Comparison of ENCODE assay signal across 2 cellular contexts in the genomic region with DNA sequence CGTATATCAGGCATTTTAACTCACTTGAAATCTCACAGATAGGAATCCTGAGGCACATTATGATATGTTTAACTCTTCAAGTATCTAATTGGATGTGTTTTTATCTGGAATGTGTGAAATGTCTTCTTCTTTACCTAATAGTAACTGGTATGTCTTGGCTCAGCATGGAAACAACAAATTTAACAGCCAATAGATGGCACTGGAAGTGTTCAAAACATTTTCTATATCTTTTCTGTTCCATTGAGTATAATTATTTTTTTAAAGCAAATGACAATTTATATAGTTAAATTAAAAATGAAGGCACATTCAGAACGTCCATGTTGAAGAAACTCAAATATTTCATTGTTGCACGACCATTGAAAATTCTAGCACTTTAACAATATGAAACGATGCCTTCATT.
TF ChIP-seq lines count a peak whose summit lies in the region.

No MANE protein-coding gene starts in this region.

TF ChIP-seq in SK-N-SH, 30 proteins besides CTCF, POLR2A, EP300 and RAD21 (continued from another document):
- TF ChIP-seq JUND (IDR thresholded peaks at IDR 0.05), result no peak
- no peak for TF ChIP-seq NRF1 (IDR thresholded peaks at IDR 0.05; ENCODE audit: low read depth, low read length)
TF ChIP-seq in SK-N-SH: peak in this region for 0.

TF ChIP-seq in SK-N-SH treated with all-trans-retinoic acid at 6 μM for 48 hours, 23 proteins besides CTCF, POLR2A, EP300 and RAD21 (continued from another document):
- TF ChIP-seq TCF4 (CRISPR knock-in tag; IDR thresholded peaks at IDR 0.05; ENCODE audit: borderline replicate concordance), result no peak
- TF ChIP-seq ESRRG (CRISPR knock-in tag; IDR thresholded peaks at IDR 0.05), result no peak
- no peak for TF ChIP-seq ARNTL (CRISPR knock-in tag; IDR thresholded peaks at IDR 0.05; ENCODE audit: borderline replicate concordance, low read depth)
- no peak for TF ChIP-seq ZC3H10 (CRISPR knock-in tag; IDR thresholded peaks at IDR 0.05)
- TF ChIP-seq OSR1 (CRISPR knock-in tag; IDR thresholded peaks at IDR 0.05), result no peak
- TF ChIP-seq, protein P1, sequence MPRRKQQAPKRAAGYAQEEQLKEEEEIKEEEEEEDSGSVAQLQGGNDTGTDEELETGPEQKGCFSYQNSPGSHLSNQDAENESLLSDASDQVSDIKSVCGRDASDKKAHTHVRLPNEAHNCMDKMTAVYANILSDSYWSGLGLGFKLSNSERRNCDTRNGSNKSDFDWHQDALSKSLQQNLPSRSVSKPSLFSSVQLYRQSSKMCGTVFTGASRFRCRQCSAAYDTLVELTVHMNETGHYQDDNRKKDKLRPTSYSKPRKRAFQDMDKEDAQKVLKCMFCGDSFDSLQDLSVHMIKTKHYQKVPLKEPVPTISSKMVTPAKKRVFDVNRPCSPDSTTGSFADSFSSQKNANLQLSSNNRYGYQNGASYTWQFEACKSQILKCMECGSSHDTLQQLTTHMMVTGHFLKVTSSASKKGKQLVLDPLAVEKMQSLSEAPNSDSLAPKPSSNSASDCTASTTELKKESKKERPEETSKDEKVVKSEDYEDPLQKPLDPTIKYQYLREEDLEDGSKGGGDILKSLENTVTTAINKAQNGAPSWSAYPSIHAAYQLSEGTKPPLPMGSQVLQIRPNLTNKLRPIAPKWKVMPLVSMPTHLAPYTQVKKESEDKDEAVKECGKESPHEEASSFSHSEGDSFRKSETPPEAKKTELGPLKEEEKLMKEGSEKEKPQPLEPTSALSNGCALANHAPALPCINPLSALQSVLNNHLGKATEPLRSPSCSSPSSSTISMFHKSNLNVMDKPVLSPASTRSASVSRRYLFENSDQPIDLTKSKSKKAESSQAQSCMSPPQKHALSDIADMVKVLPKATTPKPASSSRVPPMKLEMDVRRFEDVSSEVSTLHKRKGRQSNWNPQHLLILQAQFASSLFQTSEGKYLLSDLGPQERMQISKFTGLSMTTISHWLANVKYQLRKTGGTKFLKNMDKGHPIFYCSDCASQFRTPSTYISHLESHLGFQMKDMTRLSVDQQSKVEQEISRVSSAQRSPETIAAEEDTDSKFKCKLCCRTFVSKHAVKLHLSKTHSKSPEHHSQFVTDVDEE (CRISPR knock-in tag; IDR thresholded peaks at IDR 0.05), result no peak
- TF ChIP-seq SNAI2 (CRISPR knock-in tag; IDR thresholded peaks at IDR 0.05), result no peak
- TF ChIP-seq ZNF70 (CRISPR knock-in tag; IDR thresholded peaks at IDR 0.05), result no peak
- TF ChIP-seq, protein P2, sequence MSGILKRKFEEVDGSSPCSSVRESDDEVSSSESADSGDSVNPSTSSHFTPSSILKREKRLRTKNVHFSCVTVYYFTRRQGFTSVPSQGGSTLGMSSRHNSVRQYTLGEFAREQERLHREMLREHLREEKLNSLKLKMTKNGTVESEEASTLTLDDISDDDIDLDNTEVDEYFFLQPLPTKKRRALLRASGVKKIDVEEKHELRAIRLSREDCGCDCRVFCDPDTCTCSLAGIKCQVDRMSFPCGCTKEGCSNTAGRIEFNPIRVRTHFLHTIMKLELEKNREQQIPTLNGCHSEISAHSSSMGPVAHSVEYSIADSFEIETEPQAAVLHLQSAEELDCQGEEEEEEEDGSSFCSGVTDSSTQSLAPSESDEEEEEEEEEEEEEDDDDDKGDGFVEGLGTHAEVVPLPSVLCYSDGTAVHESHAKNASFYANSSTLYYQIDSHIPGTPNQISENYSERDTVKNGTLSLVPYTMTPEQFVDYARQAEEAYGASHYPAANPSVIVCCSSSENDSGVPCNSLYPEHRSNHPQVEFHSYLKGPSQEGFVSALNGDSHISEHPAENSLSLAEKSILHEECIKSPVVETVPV (CRISPR knock-in tag; IDR thresholded peaks at IDR 0.05), result no peak
- TF ChIP-seq ISL1 (CRISPR knock-in tag; IDR thresholded peaks at IDR 0.05), result no peak
- TF ChIP-seq, protein P3, sequence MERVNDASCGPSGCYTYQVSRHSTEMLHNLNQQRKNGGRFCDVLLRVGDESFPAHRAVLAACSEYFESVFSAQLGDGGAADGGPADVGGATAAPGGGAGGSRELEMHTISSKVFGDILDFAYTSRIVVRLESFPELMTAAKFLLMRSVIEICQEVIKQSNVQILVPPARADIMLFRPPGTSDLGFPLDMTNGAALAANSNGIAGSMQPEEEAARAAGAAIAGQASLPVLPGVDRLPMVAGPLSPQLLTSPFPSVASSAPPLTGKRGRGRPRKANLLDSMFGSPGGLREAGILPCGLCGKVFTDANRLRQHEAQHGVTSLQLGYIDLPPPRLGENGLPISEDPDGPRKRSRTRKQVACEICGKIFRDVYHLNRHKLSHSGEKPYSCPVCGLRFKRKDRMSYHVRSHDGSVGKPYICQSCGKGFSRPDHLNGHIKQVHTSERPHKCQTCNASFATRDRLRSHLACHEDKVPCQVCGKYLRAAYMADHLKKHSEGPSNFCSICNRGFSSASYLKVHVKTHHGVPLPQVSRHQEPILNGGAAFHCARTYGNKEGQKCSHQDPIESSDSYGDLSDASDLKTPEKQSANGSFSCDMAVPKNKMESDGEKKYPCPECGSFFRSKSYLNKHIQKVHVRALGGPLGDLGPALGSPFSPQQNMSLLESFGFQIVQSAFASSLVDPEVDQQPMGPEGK (CRISPR knock-in tag; IDR thresholded peaks at IDR 0.05; ENCODE audit: borderline replicate concordance), result no peak
- TF ChIP-seq RARB (CRISPR knock-in tag; IDR thresholded peaks at IDR 0.05), result no peak
- no peak for TF ChIP-seq GLIS3 (CRISPR knock-in tag; IDR thresholded peaks at IDR 0.05)
